Comparison of ENCODE assay signal across 8 cellular contexts in genomic region chr19:588758-589692, GRCh38. TPM values are rescaled to one million over a fixed set of nuclear protein-coding genes. Genes with fewer than 3 reads are reported as not detected.
DNase-seq lines count a peak whose midpoint lies in the region; ATAC-seq and TF ChIP-seq lines count a peak whose summit lies in the region.

No MANE protein-coding gene starts in this region.

- POLR2A ChIA-PET in activated CD8-positive, alpha-beta T cell treated with anti-CD3 and anti-CD28 coated beads for 36 hours (lab: Charles Lee) = interaction anchor here (1.1 kb wide), 1 partner anchor 43 kb away, joined by 3 read pairs; no protein-coding TSS in a partner anchor
- POLR2A ChIA-PET in activated CD8-positive, alpha-beta T cell treated with anti-CD3 and anti-CD28 coated beads, Interleukin-2, amount 10 ng/mL, durations not matched to agents 7 days and 5 days (lab: Charles Lee) = no interaction called here

- peak overlapping the region; percentile 39 for H3K4me3 ChIP-seq in coronary artery

- peaks cover 21% of the 10 kb centered on the region for H3K27me3 Mint-ChIP-seq in activated CD8-positive, alpha-beta T cell treated with anti-CD3 and anti-CD28 coated beads for 36 hours
- peaks cover 22% of the 10 kb centered on the region for H3K27me3 Mint-ChIP-seq in activated CD8-positive, alpha-beta T cell treated with anti-CD3 and anti-CD28 coated beads, Interleukin-2, amount 10 ng/mL, durations not matched to agents 7 days and 5 days (ENCODE audit: low read depth)

- no peak for ATAC-seq in activated CD8-positive, alpha-beta T cell treated with anti-CD3 and anti-CD28 coated beads for 36 hours
- no peak for ATAC-seq in activated CD8-positive, alpha-beta T cell treated with anti-CD3 and anti-CD28 coated beads, Interleukin-2, amount 10 ng/mL, durations not matched to agents 7 days and 5 days
- ATAC-seq in stimulated activated effector memory CD8-positive, alpha-beta T cell treated with anti-CD3 and anti-CD28 coated beads, Interleukin-12 subunit alpha, Interleukin-12 subunit beta, amount 100 ng/mL, for 72 hours = no peak
- ATAC-seq in GM18870 (IDR thresholded peaks at IDR 0.05; ENCODE audit: unreplicated experiment) = no peak

- DNase-seq in activated CD8-positive, alpha-beta T cell treated with anti-CD3 and anti-CD28 coated beads for 36 hours = peak; percentile 44
- DNase-seq in activated CD8-positive, alpha-beta T cell treated with anti-CD3 and anti-CD28 coated beads, Interleukin-2, amount 10 ng/mL, durations not matched to agents 7 days and 5 days = no peak
- DNase-seq in NCI-H226 = peak; percentile 10
- DNase-seq in coronary artery (ENCODE audit: low spot score) = no peak
- no peak for DNase-seq in stimulated activated effector memory CD8-positive, alpha-beta T cell treated with anti-CD3 and anti-CD28 coated beads, Interleukin-12 subunit alpha, Interleukin-12 subunit beta, amount 100 ng/mL, for 72 hours (ENCODE audit: low spot score in 2 of 2)
- no peak for DNase-seq in middle frontal gyrus (ENCODE audit: extremely low spot score, low spot score)
- DNase-seq in NCI-H1694 (lab: John Stamatoyannopoulos, UW) = no peak

- H3K27ac Mint-ChIP-seq in activated CD8-positive, alpha-beta T cell treated with anti-CD3 and anti-CD28 coated beads for 36 hours = no peak overlapping the region
- no peak overlapping the region for H3K27ac Mint-ChIP-seq in activated CD8-positive, alpha-beta T cell treated with anti-CD3 and anti-CD28 coated beads, Interleukin-2, amount 10 ng/mL, durations not matched to agents 7 days and 5 days
- no peak overlapping the region for H3K27ac Mint-ChIP-seq in stimulated activated effector memory CD8-positive, alpha-beta T cell treated with anti-CD3 and anti-CD28 coated beads, Interleukin-12 subunit alpha, Interleukin-12 subunit beta, amount 100 ng/mL, for 72 hours

- CTCF ChIA-PET in activated CD8-positive, alpha-beta T cell treated with anti-CD3 and anti-CD28 coated beads for 36 hours (lab: Charles Lee) = interaction anchor here (0.8 to 1.0 kb wide), 3 partner anchors 9 to 71 kb away, joined by 3 to 4 read pairs (median 3); no protein-coding TSS in a partner anchor
- CTCF ChIA-PET in activated CD8-positive, alpha-beta T cell treated with anti-CD3 and anti-CD28 coated beads, Interleukin-2, amount 10 ng/mL, durations not matched to agents 7 days and 5 days (lab: Charles Lee) = no interaction called here

- peaks cover 2% of the 10 kb centered on the region for H3K4me1 Mint-ChIP-seq in activated CD8-positive, alpha-beta T cell treated with anti-CD3 and anti-CD28 coated beads for 36 hours (ENCODE audit: low read depth)
- peaks cover 3% of the 10 kb centered on the region for H3K4me1 Mint-ChIP-seq in activated CD8-positive, alpha-beta T cell treated with anti-CD3 and anti-CD28 coated beads, Interleukin-2, amount 10 ng/mL, durations not matched to agents 7 days and 5 days (ENCODE audit: low read depth)
- peaks cover 8% of the 10 kb centered on the region for H3K4me1 Mint-ChIP-seq in stimulated activated effector memory CD8-positive, alpha-beta T cell treated with anti-CD3 and anti-CD28 coated beads, Interleukin-12 subunit alpha, Interleukin-12 subunit beta, amount 100 ng/mL, for 72 hours

- no peak overlapping the region for H3K27ac ChIP-seq in coronary artery

- H3K36me3 Mint-ChIP-seq in activated CD8-positive, alpha-beta T cell treated with anti-CD3 and anti-CD28 coated beads for 36 hours (ENCODE audit: low read depth) = no peaks in the 10 kb centered on the region
- H3K36me3 Mint-ChIP-seq in activated CD8-positive, alpha-beta T cell treated with anti-CD3 and anti-CD28 coated beads, Interleukin-2, amount 10 ng/mL, durations not matched to agents 7 days and 5 days (ENCODE audit: low read depth) = no peaks in the 10 kb centered on the region
- peaks cover 4% of the 10 kb centered on the region for H3K36me3 Mint-ChIP-seq in stimulated activated effector memory CD8-positive, alpha-beta T cell treated with anti-CD3 and anti-CD28 coated beads, Interleukin-12 subunit alpha, Interleukin-12 subunit beta, amount 100 ng/mL, for 72 hours

- no peak overlapping the region for H3K4me3 Mint-ChIP-seq in activated CD8-positive, alpha-beta T cell treated with anti-CD3 and anti-CD28 coated beads for 36 hours
- H3K4me3 Mint-ChIP-seq in activated CD8-positive, alpha-beta T cell treated with anti-CD3 and anti-CD28 coated beads, Interleukin-2, amount 10 ng/mL, durations not matched to agents 7 days and 5 days = no peak overlapping the region
- H3K4me3 Mint-ChIP-seq in stimulated activated effector memory CD8-positive, alpha-beta T cell treated with anti-CD3 and anti-CD28 coated beads, Interleukin-12 subunit alpha, Interleukin-12 subunit beta, amount 100 ng/mL, for 72 hours = peak overlapping the region; percentile 34

- TF ChIP-seq CTCF in activated CD8-positive, alpha-beta T cell treated with anti-CD3 and anti-CD28 coated beads for 36 hours (IDR thresholded peaks at IDR 0.05) = no peak
- TF ChIP-seq CTCF in coronary artery (IDR thresholded peaks at IDR 0.05) = no peak

- intact Hi-C loops in activated CD8-positive, alpha-beta T cell treated with anti-CD3 and anti-CD28 coated beads for 36 hours (cut with micrococcal nuclease) = loop anchor here (10.0 kb wide), 1 partner anchor 146 kb away; no protein-coding TSS in a partner anchor

- H3K9me3 Mint-ChIP-seq in activated CD8-positive, alpha-beta T cell treated with anti-CD3 and anti-CD28 coated beads for 36 hours = no peaks in the 10 kb centered on the region
- H3K9me3 Mint-ChIP-seq in activated CD8-positive, alpha-beta T cell treated with anti-CD3 and anti-CD28 coated beads, Interleukin-2, amount 10 ng/mL, durations not matched to agents 7 days and 5 days (ENCODE audit: insufficient read depth) = no peaks in the 10 kb centered on the region
- H3K9me3 Mint-ChIP-seq in stimulated activated effector memory CD8-positive, alpha-beta T cell treated with anti-CD3 and anti-CD28 coated beads, Interleukin-12 subunit alpha, Interleukin-12 subunit beta, amount 100 ng/mL, for 72 hours = no peaks in the 10 kb centered on the region

RNA-seq across cellular contexts. Expression of gene HCN2, which starts 0.7 kb away (rescaled TPM):
- total RNA-seq in activated CD8-positive, alpha-beta T cell treated with anti-CD3 and anti-CD28 coated beads for 36 hours = under 1 TPM; 0.18 TPM
- 1 to 10 TPM in 1 of 2 experiments, under 1 TPM in 1; 0.84 to 1.3 TPM for total RNA-seq in activated CD8-positive, alpha-beta T cell treated with anti-CD3 and anti-CD28 coated beads, Interleukin-2, amount 10 ng/mL, durations not matched to agents 7 days and 5 days

RNA-seq across cellular contexts. Expression of gene BSG, which starts 16.6 kb away (rescaled TPM):
- 100 to 1,000 TPM; 159 to 160 TPM for total RNA-seq in activated CD8-positive, alpha-beta T cell treated with anti-CD3 and anti-CD28 coated beads for 36 hours
- total RNA-seq in activated CD8-positive, alpha-beta T cell treated with anti-CD3 and anti-CD28 coated beads, Interleukin-2, amount 10 ng/mL, durations not matched to agents 7 days and 5 days = 100 to 1,000 TPM; 207 to 217 TPM

RNA-seq across cellular contexts. Expression of gene POLRMT, which starts 44.3 kb away (rescaled TPM):
- 10 to 100 TPM; 66.6 to 67.9 TPM for total RNA-seq in activated CD8-positive, alpha-beta T cell treated with anti-CD3 and anti-CD28 coated beads for 36 hours
- 10 to 100 TPM; 50.6 to 51.0 TPM for total RNA-seq in activated CD8-positive, alpha-beta T cell treated with anti-CD3 and anti-CD28 coated beads, Interleukin-2, amount 10 ng/mL, durations not matched to agents 7 days and 5 days

RNA-seq across cellular contexts. Expression of gene GZMM, which starts 45.2 kb away (rescaled TPM):
- total RNA-seq in activated CD8-positive, alpha-beta T cell treated with anti-CD3 and anti-CD28 coated beads for 36 hours = 10 to 100 TPM; 52.7 to 58.5 TPM
- total RNA-seq in activated CD8-positive, alpha-beta T cell treated with anti-CD3 and anti-CD28 coated beads, Interleukin-2, amount 10 ng/mL, durations not matched to agents 7 days and 5 days = 10 to 100 TPM; 86.9 to 87.3 TPM

RNA-seq across cellular contexts. Expression of gene FGF22, which starts 50.7 kb away (rescaled TPM):
- under 1 TPM in 1 of 2 experiments, not detected in 1; 0.16 TPM for total RNA-seq in activated CD8-positive, alpha-beta T cell treated with anti-CD3 and anti-CD28 coated beads for 36 hours
- not detected for total RNA-seq in activated CD8-positive, alpha-beta T cell treated with anti-CD3 and anti-CD28 coated beads, Interleukin-2, amount 10 ng/mL, durations not matched to agents 7 days and 5 days

Comparison
In these comparisons a context has a peak if more than half of its experiments do, and no peak if none do; other contexts are left out.
1. DNase-seq: peak in activated CD8-positive, alpha-beta T cell treated with anti-CD3 and anti-CD28 coated beads for 36 hours (single experiment) and NCI-H226 (single experiment); none in activated CD8-positive, alpha-beta T cell treated with anti-CD3 and anti-CD28 coated beads, Interleukin-2, amount 10 ng/mL, durations not matched to agents 7 days and 5 days (single experiment), coronary artery (single experiment), stimulated activated effector memory CD8-positive, alpha-beta T cell treated with anti-CD3 and anti-CD28 coated beads, Interleukin-12 subunit alpha, Interleukin-12 subunit beta, amount 100 ng/mL, for 72 hours (0 of 2), middle frontal gyrus (single experiment) and NCI-H1694 (single experiment).